In genomic region chr22:26429458-26430238, GRCh38 we compare ENCODE assay signal across 8 cellular contexts. TPM values are rescaled to one million over a fixed set of nuclear protein-coding genes. Genes with fewer than 3 reads are reported as not detected.
DNase-seq lines count a peak whose midpoint lies in the region; ATAC-seq and TF ChIP-seq lines count a peak whose summit lies in the region.

No MANE protein-coding gene starts in this region.

- H3K4me1 Mint-ChIP-seq in MCF 10A (ENCODE audit: insufficient read depth, unreplicated experiment), result peaks cover 15% of the 10 kb centered on the region

- H3K27ac Mint-ChIP-seq in MCF 10A (ENCODE audit: low read depth, unreplicated experiment), result no peak overlapping the region

- no peaks in the 10 kb centered on the region for H3K9me3 Mint-ChIP-seq in MCF 10A (ENCODE audit: unreplicated experiment)

- intact Hi-C loops in MCF 10A (cut with micrococcal nuclease), result no loop called here

- no TSS peak for BruUV-seq in MCF 10A (replicated peaks; lab: Mats Ljungman, UMichigan)

- CTCF ChIA-PET in MCF 10A (lab: Yijun Ruan, JAX), result interaction anchor here (0.7 to 2.0 kb wide), 9 partner anchors 10 to 1227 kb away, joined by 3 to 11 read pairs (median 4); partner anchors contain the start of genes HPS4 and SRRD

- peak overlapping the region; percentile 63 for H3K4me3 ChIP-seq in Jurkat, Clone E6-1 (ENCODE audit: low read length)
- peak overlapping the region; percentile 48 for H3K4me3 ChIP-seq in mononuclear cell (ENCODE audit: low read length)

- ATAC-seq in GM19452 (IDR thresholded peaks at IDR 0.05; ENCODE audit: unreplicated experiment), result peak; percentile 15
- ATAC-seq in GM18858 (IDR thresholded peaks at IDR 0.05; ENCODE audit: unreplicated experiment), result no peak

- H3K36me3 Mint-ChIP-seq in MCF 10A (ENCODE audit: insufficient read depth, unreplicated experiment), result peaks cover 8% of the 10 kb centered on the region

- peaks cover 19% of the 10 kb centered on the region for H3K27me3 Mint-ChIP-seq in MCF 10A (ENCODE audit: insufficient read depth, unreplicated experiment)

- no peaks in the 10 kb centered on the region for H3K9me3 ChIP-seq in mononuclear cell (ENCODE audit: low read depth, low read length)

- POLR2A ChIA-PET in MCF 10A (lab: Yijun Ruan, JAX), result interaction anchor here (0.6 to 2.1 kb wide), 3 partner anchors 13 to 49 kb away, joined by 3 to 12 read pairs (median 4); no protein-coding TSS in a partner anchor

- H3K4me1 ChIP-seq in mononuclear cell (ENCODE audit: insufficient read depth, low read length), result peaks cover 51% of the 10 kb centered on the region

- DNase-seq in AG20443 (ENCODE audit: low spot score), result peak; percentile 41
- no peak for DNase-seq in Jurkat, Clone E6-1 (ENCODE audit: low read depth, low spot score)
- no peak for DNase-seq in MCF 10A (ENCODE audit: unreplicated experiment)
- DNase-seq in COLO829 (ENCODE audit: low spot score), result no peak
- no peak for DNase-seq in NCI-H526 treated with DMSO at 0.1 percent for 48 hours (lab: John Stamatoyannopoulos, UW)

- no peak for TF ChIP-seq CTCF in MCF 10A (IDR thresholded peaks at IDR 0.05; ENCODE audit: unreplicated experiment)

- H3K4me3 Mint-ChIP-seq in MCF 10A (ENCODE audit: unreplicated experiment), result peak overlapping the region; percentile 96

- no peaks in the 10 kb centered on the region for H3K27me3 ChIP-seq in mononuclear cell (ENCODE audit: insufficient read depth, low read length)

RNA-seq across cellular contexts. Expression of gene ASPHD2, which starts 0.6 kb away (rescaled TPM):
- 4.9 TPM for polyA plus RNA-seq in Jurkat, Clone E6-1 (2012; ENCODE audit: insufficient read depth, insufficient read length)
- total RNA-seq in MCF 10A (2022) (4.0 and 4.8 TPM in 2 replicates), mononuclear cell (2.7 TPM)

RNA-seq across cellular contexts. Expression of gene HPS4, which starts 53.9 kb away (rescaled TPM):
- polyA plus RNA-seq in Jurkat, Clone E6-1 (2012; ENCODE audit: insufficient read depth, insufficient read length), result 55.0 TPM
- total RNA-seq in MCF 10A (2022) (35.6 and 38.3 TPM in 2 replicates), mononuclear cell (56.8 TPM)

RNA-seq across cellular contexts. Expression of gene SRRD, which starts 54.0 kb away (rescaled TPM):
- 31.7 TPM for polyA plus RNA-seq in Jurkat, Clone E6-1 (2012; ENCODE audit: insufficient read depth, insufficient read length)
- total RNA-seq in MCF 10A (2022), result 22.4 and 27.9 TPM in 2 replicates
- 13.3 TPM for total RNA-seq in mononuclear cell
